Comparison of ENCODE assay signal across 1 cellular context in the genomic region with DNA sequence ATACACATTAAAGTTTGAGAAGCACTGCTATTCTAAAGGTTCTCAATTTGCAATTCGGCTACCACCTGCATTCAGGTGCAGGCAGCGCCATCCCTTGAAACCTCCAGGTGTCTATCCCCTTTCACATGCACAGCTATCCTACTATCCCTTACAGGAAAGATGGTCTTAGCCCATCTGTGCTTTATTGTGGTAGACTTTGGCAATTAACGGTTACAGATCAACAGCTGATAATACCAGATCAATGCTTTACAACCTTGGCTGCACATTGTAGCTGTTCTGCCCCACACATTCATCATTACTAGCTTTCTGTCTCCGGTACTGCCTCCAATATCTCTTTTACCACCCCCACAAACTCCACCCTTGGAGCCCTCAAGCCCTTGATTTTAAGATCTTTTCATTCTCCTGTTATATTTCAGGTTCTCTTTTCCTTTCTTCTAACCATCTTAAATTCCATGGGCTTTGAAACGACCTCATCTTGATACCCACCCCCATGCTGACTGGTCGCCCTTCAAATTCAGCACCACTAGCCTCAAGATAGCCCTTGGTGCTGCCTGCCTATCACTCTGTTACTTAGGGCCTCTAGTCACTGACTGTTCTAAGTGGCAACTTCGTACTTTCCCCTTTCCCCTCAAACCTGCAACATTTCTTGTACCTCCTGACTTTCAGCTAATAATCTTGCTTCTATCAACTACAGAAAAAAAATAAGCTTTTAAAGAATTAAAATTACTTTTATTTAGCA.
TF ChIP-seq lines count a peak whose summit lies in the region.

No MANE protein-coding gene starts in this region.

TF ChIP-seq in GM23338, 12 proteins besides CTCF, POLR2A, EP300 and RAD21 (continued from another document):
- TF ChIP-seq, protein P1, sequence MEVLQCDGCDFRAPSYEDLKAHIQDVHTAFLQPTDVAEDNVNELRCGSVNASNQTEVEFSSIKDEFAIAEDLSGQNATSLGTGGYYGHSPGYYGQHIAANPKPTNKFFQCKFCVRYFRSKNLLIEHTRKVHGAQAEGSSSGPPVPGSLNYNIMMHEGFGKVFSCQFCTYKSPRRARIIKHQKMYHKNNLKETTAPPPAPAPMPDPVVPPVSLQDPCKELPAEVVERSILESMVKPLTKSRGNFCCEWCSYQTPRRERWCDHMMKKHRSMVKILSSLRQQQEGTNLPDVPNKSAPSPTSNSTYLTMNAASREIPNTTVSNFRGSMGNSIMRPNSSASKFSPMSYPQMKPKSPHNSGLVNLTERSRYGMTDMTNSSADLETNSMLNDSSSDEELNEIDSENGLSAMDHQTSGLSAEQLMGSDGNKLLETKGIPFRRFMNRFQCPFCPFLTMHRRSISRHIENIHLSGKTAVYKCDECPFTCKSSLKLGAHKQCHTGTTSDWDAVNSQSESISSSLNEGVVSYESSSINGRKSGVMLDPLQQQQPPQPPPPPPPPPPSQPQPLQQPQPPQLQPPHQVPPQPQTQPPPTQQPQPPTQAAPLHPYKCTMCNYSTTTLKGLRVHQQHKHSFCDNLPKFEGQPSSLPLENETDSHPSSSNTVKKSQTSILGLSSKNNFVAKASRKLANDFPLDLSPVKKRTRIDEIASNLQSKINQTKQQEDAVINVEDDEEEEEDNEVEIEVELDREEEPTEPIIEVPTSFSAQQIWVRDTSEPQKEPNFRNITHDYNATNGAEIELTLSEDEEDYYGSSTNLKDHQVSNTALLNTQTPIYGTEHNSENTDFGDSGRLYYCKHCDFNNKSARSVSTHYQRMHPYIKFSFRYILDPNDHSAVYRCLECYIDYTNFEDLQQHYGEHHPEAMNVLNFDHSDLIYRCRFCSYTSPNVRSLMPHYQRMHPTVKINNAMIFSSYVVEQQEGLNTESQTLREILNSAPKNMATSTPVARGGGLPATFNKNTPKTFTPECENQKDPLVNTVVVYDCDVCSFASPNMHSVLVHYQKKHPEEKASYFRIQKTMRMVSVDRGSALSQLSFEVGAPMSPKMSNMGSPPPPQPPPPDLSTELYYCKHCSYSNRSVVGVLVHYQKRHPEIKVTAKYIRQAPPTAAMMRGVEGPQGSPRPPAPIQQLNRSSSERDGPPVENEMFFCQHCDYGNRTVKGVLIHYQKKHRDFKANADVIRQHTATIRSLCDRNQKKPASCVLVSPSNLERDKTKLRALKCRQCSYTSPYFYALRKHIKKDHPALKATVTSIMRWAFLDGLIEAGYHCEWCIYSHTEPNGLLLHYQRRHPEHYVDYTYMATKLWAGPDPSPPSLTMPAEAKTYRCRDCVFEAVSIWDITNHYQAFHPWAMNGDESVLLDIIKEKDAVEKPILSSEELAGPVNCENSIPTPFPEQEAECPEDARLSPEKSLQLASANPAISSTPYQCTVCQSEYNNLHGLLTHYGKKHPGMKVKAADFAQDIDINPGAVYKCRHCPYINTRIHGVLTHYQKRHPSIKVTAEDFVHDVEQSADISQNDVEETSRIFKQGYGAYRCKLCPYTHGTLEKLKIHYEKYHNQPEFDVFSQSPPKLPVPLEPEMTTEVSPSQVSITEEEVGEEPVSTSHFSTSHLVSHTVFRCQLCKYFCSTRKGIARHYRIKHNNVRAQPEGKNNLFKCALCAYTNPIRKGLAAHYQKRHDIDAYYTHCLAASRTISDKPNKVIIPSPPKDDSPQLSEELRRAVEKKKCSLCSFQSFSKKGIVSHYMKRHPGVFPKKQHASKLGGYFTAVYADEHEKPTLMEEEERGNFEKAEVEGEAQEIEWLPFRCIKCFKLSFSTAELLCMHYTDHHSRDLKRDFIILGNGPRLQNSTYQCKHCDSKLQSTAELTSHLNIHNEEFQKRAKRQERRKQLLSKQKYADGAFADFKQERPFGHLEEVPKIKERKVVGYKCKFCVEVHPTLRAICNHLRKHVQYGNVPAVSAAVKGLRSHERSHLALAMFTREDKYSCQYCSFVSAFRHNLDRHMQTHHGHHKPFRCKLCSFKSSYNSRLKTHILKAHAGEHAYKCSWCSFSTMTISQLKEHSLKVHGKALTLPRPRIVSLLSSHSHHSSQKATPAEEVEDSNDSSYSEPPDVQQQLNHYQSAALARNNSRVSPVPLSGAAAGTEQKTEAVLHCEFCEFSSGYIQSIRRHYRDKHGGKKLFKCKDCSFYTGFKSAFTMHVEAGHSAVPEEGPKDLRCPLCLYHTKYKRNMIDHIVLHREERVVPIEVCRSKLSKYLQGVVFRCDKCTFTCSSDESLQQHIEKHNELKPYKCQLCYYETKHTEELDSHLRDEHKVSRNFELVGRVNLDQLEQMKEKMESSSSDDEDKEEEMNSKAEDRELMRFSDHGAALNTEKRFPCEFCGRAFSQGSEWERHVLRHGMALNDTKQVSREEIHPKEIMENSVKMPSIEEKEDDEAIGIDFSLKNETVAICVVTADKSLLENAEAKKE (CRISPR knock-in tag; IDR thresholded peaks at IDR 0.05): peak; percentile 45; the same call in 1 of the 2 replicates
